Comparison of ENCODE assay signal across 1 cellular context in genomic region chr3:53881691-53882593, GRCh38.
TF ChIP-seq lines count a peak whose summit lies in the region.

Gene ACTR8, minus strand, starts transcription at chr3:53882152. Its CDS starts 51 bp downstream, at chr3:53882101.

TF ChIP-seq in HepG2, 621 proteins besides CTCF, POLR2A, EP300 and RAD21 (continued from another document):
- no peak for TF ChIP-seq ZNF142 (CRISPR knock-in tag; IDR thresholded peaks at IDR 0.05)
- TF ChIP-seq POGK (CRISPR knock-in tag; conservative IDR thresholded peaks at IDR 0.05), result peak; percentile 92
- TF ChIP-seq FLYWCH1 (CRISPR knock-in tag; IDR thresholded peaks at IDR 0.05), result peak; percentile 34; the same call in 1 of the 2 replicates
- peak; percentile 57; the same call in 1 of the 2 replicates for TF ChIP-seq ZNF138 (CRISPR knock-in tag; IDR thresholded peaks at IDR 0.05; ENCODE audit: low read depth)
- no peak for TF ChIP-seq IKZF1 (IDR thresholded peaks at IDR 0.05)
- TF ChIP-seq ZNF770 (CRISPR knock-in tag; IDR thresholded peaks at IDR 0.05), result no peak
- TF ChIP-seq GRHL1 (CRISPR knock-in tag; conservative IDR thresholded peaks at IDR 0.05), result no peak
- no peak for TF ChIP-seq ZBTB14 (CRISPR knock-in tag; IDR thresholded peaks at IDR 0.05)
- no peak for TF ChIP-seq ZMYM2 (CRISPR knock-in tag; IDR thresholded peaks at IDR 0.05)
- no peak; the same call in 1 of the 2 replicates for TF ChIP-seq GATAD2A (CRISPR knock-in tag; IDR thresholded peaks at IDR 0.05)
- no peak for TF ChIP-seq ZNF292 (CRISPR knock-in tag; IDR thresholded peaks at IDR 0.05; ENCODE audit: borderline replicate concordance, low read depth)
- peak; percentile 96 for TF ChIP-seq POLR2G (IDR thresholded peaks at IDR 0.05; ENCODE audit: low read depth, low read length)
- TF ChIP-seq ARHGAP35 (CRISPR knock-in tag; IDR thresholded peaks at IDR 0.05; ENCODE audit: borderline replicate concordance), result peak; percentile 82; the same call in 1 of the 2 replicates
- TF ChIP-seq STAG1 (CRISPR knock-in tag; IDR thresholded peaks at IDR 0.05), result no peak
- peak; percentile 64 for TF ChIP-seq ZNF574 (CRISPR knock-in tag; IDR thresholded peaks at IDR 0.05)
- no peak for TF ChIP-seq HHEX (CRISPR knock-in tag; IDR thresholded peaks at IDR 0.05)
- TF ChIP-seq THAP11 (CRISPR knock-in tag; IDR thresholded peaks at IDR 0.05), result peak; percentile 84
- TF ChIP-seq BRCA1 (CRISPR knock-in tag; IDR thresholded peaks at IDR 0.05), result no peak
- 0 out of 2 replicates have a peak, but pooled peaks have one; percentile 66 for TF ChIP-seq FOXC1 (CRISPR knock-in tag; IDR thresholded peaks at IDR 0.05; ENCODE audit: borderline replicate concordance)
- TF ChIP-seq TP53 (CRISPR knock-in tag; conservative IDR thresholded peaks at IDR 0.05), result no peak
- TF ChIP-seq ZFP41 (CRISPR knock-in tag; IDR thresholded peaks at IDR 0.05; ENCODE audit: borderline replicate concordance), result no peak
- TF ChIP-seq ZNF468 (CRISPR knock-in tag; IDR thresholded peaks at IDR 0.05), result no peak
- no peak for TF ChIP-seq ZNF558 (CRISPR knock-in tag; IDR thresholded peaks at IDR 0.05; ENCODE audit: borderline replicate concordance)
- TF ChIP-seq AKNA (CRISPR knock-in tag; IDR thresholded peaks at IDR 0.05; ENCODE audit: borderline replicate concordance), result no peak
- peak; percentile 79; the same call in 1 of the 2 replicates for TF ChIP-seq BRF2 (CRISPR knock-in tag; IDR thresholded peaks at IDR 0.05)
- no peak for TF ChIP-seq SMAD1 (CRISPR knock-in tag; IDR thresholded peaks at IDR 0.05; ENCODE audit: borderline replicate concordance, low read depth)
- no peak for TF ChIP-seq ZFP36L1 (CRISPR knock-in tag; IDR thresholded peaks at IDR 0.05)
- peak; percentile 92 for TF ChIP-seq GABPB1 (CRISPR knock-in tag; IDR thresholded peaks at IDR 0.05)
- no peak for TF ChIP-seq GFI1 (CRISPR knock-in tag; IDR thresholded peaks at IDR 0.05; ENCODE audit: borderline replicate concordance)
- no peak; the same call in 1 of the 2 replicates for TF ChIP-seq ARNTL (CRISPR knock-in tag; IDR thresholded peaks at IDR 0.05)
- TF ChIP-seq SMAD3 (CRISPR knock-in tag; IDR thresholded peaks at IDR 0.05), result peak; percentile 67; the same call in 1 of the 2 replicates
- TF ChIP-seq ZNF441 (CRISPR knock-in tag; IDR thresholded peaks at IDR 0.05; ENCODE audit: borderline replicate concordance), result peak; percentile 67; the same call in 1 of the 2 replicates
- TF ChIP-seq SRY (CRISPR knock-in tag; IDR thresholded peaks at IDR 0.05), result no peak
